Comparison of ENCODE assay signal across 1 cellular context in the genomic region with DNA sequence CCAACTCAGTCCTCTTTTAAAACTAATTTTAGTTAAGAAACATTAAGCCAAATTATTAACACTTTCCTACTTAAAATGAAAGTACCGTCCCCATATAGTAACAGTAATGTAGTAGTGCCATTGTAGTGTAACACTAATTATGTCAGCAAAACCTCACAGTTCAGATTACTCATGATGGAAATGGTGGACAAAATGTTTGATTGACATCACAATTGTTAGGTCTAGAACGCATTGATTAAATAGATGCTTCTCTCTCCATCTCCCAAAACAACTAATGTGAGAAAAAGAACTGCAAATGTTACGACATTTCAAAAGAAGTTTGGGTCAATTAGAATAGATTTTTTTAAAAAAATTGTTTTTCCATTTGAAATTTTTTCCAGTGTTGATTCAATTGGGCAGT.
A peak's percentile ranks its signal among the peaks of the same experiment; 100 is the strongest.
TF ChIP-seq lines count a peak whose summit lies in the region.

No MANE protein-coding gene starts in this region.

TF ChIP-seq in K562, 482 proteins besides CTCF, POLR2A, EP300 and RAD21:
- TF ChIP-seq, protein P1, sequence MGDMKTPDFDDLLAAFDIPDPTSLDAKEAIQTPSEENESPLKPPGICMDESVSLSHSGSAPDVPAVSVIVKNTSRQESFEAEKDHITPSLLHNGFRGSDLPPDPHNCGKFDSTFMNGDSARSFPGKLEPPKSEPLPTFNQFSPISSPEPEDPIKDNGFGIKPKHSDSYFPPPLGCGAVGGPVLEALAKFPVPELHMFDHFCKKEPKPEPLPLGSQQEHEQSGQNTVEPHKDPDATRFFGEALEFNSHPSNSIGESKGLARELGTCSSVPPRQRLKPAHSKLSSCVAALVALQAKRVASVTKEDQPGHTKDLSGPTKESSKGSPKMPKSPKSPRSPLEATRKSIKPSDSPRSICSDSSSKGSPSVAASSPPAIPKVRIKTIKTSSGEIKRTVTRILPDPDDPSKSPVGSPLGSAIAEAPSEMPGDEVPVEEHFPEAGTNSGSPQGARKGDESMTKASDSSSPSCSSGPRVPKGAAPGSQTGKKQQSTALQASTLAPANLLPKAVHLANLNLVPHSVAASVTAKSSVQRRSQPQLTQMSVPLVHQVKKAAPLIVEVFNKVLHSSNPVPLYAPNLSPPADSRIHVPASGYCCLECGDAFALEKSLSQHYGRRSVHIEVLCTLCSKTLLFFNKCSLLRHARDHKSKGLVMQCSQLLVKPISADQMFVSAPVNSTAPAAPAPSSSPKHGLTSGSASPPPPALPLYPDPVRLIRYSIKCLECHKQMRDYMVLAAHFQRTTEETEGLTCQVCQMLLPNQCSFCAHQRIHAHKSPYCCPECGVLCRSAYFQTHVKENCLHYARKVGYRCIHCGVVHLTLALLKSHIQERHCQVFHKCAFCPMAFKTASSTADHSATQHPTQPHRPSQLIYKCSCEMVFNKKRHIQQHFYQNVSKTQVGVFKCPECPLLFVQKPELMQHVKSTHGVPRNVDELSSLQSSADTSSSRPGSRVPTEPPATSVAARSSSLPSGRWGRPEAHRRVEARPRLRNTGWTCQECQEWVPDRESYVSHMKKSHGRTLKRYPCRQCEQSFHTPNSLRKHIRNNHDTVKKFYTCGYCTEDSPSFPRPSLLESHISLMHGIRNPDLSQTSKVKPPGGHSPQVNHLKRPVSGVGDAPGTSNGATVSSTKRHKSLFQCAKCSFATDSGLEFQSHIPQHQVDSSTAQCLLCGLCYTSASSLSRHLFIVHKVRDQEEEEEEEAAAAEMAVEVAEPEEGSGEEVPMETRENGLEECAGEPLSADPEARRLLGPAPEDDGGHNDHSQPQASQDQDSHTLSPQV (IDR thresholded peaks at IDR 0.05) = 0 out of 2 replicates have a peak, but pooled peaks have one; percentile 7
- TF ChIP-seq CBFA2T2 (conservative IDR thresholded peaks at IDR 0.05) (no peak), HNRNPK (IDR thresholded peaks at IDR 0.05; ENCODE audit: low read depth, low read length, poor library complexity, severe bottlenecking) (no peak), CEBPB (tag; IDR thresholded peaks at IDR 0.05) (0 out of 2 replicates have a peak, but pooled peaks have one; percentile 35), EGR1 (conservative IDR thresholded peaks at IDR 0.05) (0 out of 2 replicates have a peak, but pooled peaks have one; percentile 7), EHMT2 (IDR thresholded peaks at IDR 0.05) (0 out of 2 replicates have a peak, but pooled peaks have one; percentile 12), MEIS2 (IDR thresholded peaks at IDR 0.05; ENCODE audit: partially characterized antibody) (peak; percentile 55), CHD2 (IDR thresholded peaks at IDR 0.05; ENCODE audit: low read depth, low read length) (no peak)
- TF ChIP-seq, protein P2, sequence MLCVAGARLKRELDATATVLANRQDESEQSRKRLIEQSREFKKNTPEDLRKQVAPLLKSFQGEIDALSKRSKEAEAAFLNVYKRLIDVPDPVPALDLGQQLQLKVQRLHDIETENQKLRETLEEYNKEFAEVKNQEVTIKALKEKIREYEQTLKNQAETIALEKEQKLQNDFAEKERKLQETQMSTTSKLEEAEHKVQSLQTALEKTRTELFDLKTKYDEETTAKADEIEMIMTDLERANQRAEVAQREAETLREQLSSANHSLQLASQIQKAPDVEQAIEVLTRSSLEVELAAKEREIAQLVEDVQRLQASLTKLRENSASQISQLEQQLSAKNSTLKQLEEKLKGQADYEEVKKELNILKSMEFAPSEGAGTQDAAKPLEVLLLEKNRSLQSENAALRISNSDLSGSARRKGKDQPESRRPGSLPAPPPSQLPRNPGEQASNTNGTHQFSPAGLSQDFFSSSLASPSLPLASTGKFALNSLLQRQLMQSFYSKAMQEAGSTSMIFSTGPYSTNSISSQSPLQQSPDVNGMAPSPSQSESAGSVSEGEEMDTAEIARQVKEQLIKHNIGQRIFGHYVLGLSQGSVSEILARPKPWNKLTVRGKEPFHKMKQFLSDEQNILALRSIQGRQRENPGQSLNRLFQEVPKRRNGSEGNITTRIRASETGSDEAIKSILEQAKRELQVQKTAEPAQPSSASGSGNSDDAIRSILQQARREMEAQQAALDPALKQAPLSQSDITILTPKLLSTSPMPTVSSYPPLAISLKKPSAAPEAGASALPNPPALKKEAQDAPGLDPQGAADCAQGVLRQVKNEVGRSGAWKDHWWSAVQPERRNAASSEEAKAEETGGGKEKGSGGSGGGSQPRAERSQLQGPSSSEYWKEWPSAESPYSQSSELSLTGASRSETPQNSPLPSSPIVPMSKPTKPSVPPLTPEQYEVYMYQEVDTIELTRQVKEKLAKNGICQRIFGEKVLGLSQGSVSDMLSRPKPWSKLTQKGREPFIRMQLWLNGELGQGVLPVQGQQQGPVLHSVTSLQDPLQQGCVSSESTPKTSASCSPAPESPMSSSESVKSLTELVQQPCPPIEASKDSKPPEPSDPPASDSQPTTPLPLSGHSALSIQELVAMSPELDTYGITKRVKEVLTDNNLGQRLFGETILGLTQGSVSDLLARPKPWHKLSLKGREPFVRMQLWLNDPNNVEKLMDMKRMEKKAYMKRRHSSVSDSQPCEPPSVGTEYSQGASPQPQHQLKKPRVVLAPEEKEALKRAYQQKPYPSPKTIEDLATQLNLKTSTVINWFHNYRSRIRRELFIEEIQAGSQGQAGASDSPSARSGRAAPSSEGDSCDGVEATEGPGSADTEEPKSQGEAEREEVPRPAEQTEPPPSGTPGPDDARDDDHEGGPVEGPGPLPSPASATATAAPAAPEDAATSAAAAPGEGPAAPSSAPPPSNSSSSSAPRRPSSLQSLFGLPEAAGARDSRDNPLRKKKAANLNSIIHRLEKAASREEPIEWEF (CRISPR knock-in tag; IDR thresholded peaks at IDR 0.05) = no peak
- TF ChIP-seq, protein P3, sequence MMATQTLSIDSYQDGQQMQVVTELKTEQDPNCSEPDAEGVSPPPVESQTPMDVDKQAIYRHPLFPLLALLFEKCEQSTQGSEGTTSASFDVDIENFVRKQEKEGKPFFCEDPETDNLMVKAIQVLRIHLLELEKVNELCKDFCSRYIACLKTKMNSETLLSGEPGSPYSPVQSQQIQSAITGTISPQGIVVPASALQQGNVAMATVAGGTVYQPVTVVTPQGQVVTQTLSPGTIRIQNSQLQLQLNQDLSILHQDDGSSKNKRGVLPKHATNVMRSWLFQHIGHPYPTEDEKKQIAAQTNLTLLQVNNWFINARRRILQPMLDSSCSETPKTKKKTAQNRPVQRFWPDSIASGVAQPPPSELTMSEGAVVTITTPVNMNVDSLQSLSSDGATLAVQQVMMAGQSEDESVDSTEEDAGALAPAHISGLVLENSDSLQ (IDR thresholded peaks at IDR 0.05) = peak; percentile 88
